9 cellular contexts compared by ENCODE assay signal in the genomic region with DNA sequence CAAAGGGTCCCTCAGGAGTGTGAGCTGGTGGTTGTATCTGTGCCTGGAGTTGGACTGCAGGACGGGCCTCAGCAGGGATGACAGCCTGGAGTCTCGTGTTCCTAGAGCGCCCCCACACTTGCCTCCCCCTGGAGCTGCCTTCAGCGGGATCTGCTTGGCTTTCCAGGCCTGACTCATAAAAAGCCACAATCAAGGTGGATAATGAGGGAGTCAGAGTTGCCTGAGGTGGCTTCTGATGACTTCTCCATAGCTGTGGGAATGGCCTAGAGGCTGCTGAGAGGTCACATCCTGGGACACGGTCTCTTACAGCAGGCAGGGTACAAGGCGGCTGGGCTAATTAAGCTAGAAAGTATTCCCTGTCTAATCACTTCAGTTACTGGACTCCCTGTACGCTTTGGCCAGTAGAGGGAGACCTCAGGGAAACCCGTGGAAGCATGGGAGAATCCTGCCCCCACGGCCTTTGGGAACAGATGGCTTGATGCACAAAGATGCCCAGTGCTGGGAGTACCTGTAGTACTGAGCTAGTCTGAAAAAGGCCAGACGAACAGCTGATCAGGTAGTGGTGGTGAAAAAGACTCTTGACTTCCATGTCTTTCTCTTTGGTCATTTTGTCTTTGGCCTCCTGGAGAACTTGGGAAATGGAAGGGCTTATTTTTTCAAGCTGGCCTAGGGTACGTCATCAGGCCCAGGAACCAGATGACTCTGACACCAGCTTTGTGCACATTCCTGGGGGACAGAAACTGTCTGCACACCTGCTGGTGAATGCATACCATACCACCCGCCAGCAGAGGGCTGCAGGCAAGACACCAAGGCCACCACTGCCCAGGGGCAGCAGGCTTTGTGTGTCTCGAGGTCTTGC. TPM values are rescaled to one million over a fixed set of nuclear protein-coding genes. Genes with fewer than 3 reads are reported as not detected.
DNase-seq lines count a peak whose midpoint lies in the region; ATAC-seq and TF ChIP-seq lines count a peak whose summit lies in the region.
"Had no signal": no experiment of that assay in that cellular context is flagged by ENCODE, and none has a peak within 500 bp of the region (broad histone marks: within the 10 kb centered on the region; RNA-seq: fewer than 3 reads in every experiment).

No MANE protein-coding gene starts in this region.

- CTCF ChIA-PET in WTC11 (lab: Charles Lee): interaction anchor here (0.6 to 2.8 kb wide), 51 partner anchors 9 to 814 kb away, joined by 3 to 58 read pairs (median 4); a partner anchor contains a TSS

- H3K4me3 Mint-ChIP-seq in activated T-cell treated with anti-CD3 and anti-CD28 coated beads, Interleukin-2, amount 50 U/mL, for 4 hours: no peak overlapping the region
- no peak overlapping the region for H3K4me3 Mint-ChIP-seq in WTC11
- H3K4me3 Mint-ChIP-seq: activated naive CD8-positive, alpha-beta T cell had no signal

- no peaks in the 10 kb centered on the region for H3K36me3 Mint-ChIP-seq in activated T-cell treated with anti-CD3 and anti-CD28 coated beads, Interleukin-2, amount 50 U/mL, for 4 hours (ENCODE audit: insufficient read depth)
- no peaks in the 10 kb centered on the region for H3K36me3 Mint-ChIP-seq in WTC11
- H3K36me3 Mint-ChIP-seq: activated naive CD8-positive, alpha-beta T cell had no signal

- H3K27ac Mint-ChIP-seq in WTC11: peak overlapping the region; percentile 4; the same call in 1 of the 2 replicates
- H3K27ac Mint-ChIP-seq: activated naive CD8-positive, alpha-beta T cell had no signal

- H3K4me1 Mint-ChIP-seq in activated T-cell treated with anti-CD3 and anti-CD28 coated beads, Interleukin-2, amount 50 U/mL, for 4 hours (ENCODE audit: low read depth): peaks cover 8% of the 10 kb centered on the region
- peaks cover 3% of the 10 kb centered on the region; the same call in 1 of the 2 replicates for H3K4me1 Mint-ChIP-seq in WTC11

- peak; percentile 8 for DNase-seq in activated T-cell treated with anti-CD3 and anti-CD28 coated beads for 48 hours (ENCODE audit: low read depth)
- DNase-seq in activated T-cell treated with anti-CD3 and anti-CD28 coated beads, Interleukin-2, amount 50 U/mL, for 4 hours: no peak
- peak; percentile 50 for DNase-seq in HPDE6-E6E7 (ENCODE audit: extremely low spot score)
- peak; percentile 64 for DNase-seq in WTC11 (ENCODE audit: low spot score)
- peak; percentile 67 for DNase-seq in iPS-NIHi7 (ENCODE audit: extremely low spot score)
- no peak for DNase-seq in middle frontal gyrus (ENCODE audit: extremely low spot score, low spot score)

- POLR2A ChIA-PET in WTC11 (lab: Charles Lee): interaction anchor here (0.6 to 1.3 kb wide), 4 partner anchors 9 to 227 kb away, joined by 3 to 9 read pairs (median 4); a partner anchor contains a TSS

- no peak for ATAC-seq in activated T-cell treated with anti-CD3 and anti-CD28 coated beads, Interleukin-2, amount 50 U/mL, for 4 hours
- ATAC-seq in WTC11 (peak; percentile 77), HG03460 (IDR thresholded peaks at IDR 0.05; ENCODE audit: unreplicated experiment) (no peak), GM21737 (IDR thresholded peaks at IDR 0.05; ENCODE audit: unreplicated experiment) (no peak)

- TF ChIP-seq CTCF in WTC11 (IDR thresholded peaks at IDR 0.05): peak; percentile 35; the same call in 1 of the 2 replicates

- H3K9me3 Mint-ChIP-seq in activated T-cell treated with anti-CD3 and anti-CD28 coated beads, Interleukin-2, amount 50 U/mL, for 4 hours: no peaks in the 10 kb centered on the region
- no peaks in the 10 kb centered on the region for H3K9me3 Mint-ChIP-seq in WTC11

- peaks cover 4% of the 10 kb centered on the region for H3K27me3 Mint-ChIP-seq in activated T-cell treated with anti-CD3 and anti-CD28 coated beads, Interleukin-2, amount 50 U/mL, for 4 hours (ENCODE audit: low read depth)
- no peaks in the 10 kb centered on the region for H3K27me3 Mint-ChIP-seq in WTC11 (ENCODE audit: low read depth)
- H3K27me3 Mint-ChIP-seq: activated naive CD8-positive, alpha-beta T cell had no signal

TF ChIP-seq in WTC11, 78 proteins besides CTCF, POLR2A, EP300 and RAD21:
- TF ChIP-seq, protein P1, sequence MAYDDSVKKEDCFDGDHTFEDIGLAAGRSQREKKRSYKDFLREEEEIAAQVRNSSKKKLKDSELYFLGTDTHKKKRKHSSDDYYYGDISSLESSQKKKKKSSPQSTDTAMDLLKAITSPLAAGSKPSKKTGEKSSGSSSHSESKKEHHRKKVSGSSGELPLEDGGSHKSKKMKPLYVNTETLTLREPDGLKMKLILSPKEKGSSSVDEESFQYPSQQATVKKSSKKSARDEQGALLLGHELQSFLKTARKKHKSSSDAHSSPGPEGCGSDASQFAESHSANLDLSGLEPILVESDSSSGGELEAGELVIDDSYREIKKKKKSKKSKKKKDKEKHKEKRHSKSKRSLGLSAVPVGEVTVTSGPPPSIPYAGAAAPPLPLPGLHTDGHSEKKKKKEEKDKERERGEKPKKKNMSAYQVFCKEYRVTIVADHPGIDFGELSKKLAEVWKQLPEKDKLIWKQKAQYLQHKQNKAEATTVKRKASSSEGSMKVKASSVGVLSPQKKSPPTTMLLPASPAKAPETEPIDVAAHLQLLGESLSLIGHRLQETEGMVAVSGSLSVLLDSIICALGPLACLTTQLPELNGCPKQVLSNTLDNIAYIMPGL (CRISPR knock-in tag; IDR thresholded peaks at IDR 0.05): 0 out of 2 replicates have a peak, but pooled peaks have one; percentile 12
- TF ChIP-seq, protein P2, sequence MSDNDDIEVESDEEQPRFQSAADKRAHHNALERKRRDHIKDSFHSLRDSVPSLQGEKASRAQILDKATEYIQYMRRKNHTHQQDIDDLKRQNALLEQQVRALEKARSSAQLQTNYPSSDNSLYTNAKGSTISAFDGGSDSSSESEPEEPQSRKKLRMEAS (CRISPR knock-in tag; IDR thresholded peaks at IDR 0.05): peak; percentile 47; the same call in 1 of the 2 replicates
- 0 out of 2 replicates have a peak, but pooled peaks have one; percentile 7 for TF ChIP-seq PRRX2 (CRISPR knock-in tag; IDR thresholded peaks at IDR 0.05)
- TF ChIP-seq, protein P3, sequence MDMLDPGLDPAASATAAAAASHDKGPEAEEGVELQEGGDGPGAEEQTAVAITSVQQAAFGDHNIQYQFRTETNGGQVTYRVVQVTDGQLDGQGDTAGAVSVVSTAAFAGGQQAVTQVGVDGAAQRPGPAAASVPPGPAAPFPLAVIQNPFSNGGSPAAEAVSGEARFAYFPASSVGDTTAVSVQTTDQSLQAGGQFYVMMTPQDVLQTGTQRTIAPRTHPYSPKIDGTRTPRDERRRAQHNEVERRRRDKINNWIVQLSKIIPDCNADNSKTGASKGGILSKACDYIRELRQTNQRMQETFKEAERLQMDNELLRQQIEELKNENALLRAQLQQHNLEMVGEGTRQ (CRISPR knock-in tag; IDR thresholded peaks at IDR 0.05): no peak

RNA-seq across cellular contexts. Expression of a gene that starts 16.1 kb away (rescaled TPM):
- total RNA-seq in activated T-cell treated with anti-CD3 and anti-CD28 coated beads, Interleukin-2, amount 50 U/mL, for 4 hours: under 1 TPM in 1 of 3 donors, not detected in 2; 0.10 TPM
- total RNA-seq in WTC11 (2021): 0.71 to 1.1 TPM (median 1.0 TPM) in 3 replicates

Comparison
In these comparisons a context has a peak if more than half of its experiments do, and no peak if none do; other contexts are left out.
1. DNase-seq: peak in activated T-cell treated with anti-CD3 and anti-CD28 coated beads for 48 hours (single experiment), HPDE6-E6E7 (single experiment), WTC11 (single experiment) and iPS-NIHi7 (single experiment); none in activated T-cell treated with anti-CD3 and anti-CD28 coated beads, Interleukin-2, amount 50 U/mL, for 4 hours (single experiment) and middle frontal gyrus (single experiment).